ENCODE assay signal across 1 cellular context in the genomic region with DNA sequence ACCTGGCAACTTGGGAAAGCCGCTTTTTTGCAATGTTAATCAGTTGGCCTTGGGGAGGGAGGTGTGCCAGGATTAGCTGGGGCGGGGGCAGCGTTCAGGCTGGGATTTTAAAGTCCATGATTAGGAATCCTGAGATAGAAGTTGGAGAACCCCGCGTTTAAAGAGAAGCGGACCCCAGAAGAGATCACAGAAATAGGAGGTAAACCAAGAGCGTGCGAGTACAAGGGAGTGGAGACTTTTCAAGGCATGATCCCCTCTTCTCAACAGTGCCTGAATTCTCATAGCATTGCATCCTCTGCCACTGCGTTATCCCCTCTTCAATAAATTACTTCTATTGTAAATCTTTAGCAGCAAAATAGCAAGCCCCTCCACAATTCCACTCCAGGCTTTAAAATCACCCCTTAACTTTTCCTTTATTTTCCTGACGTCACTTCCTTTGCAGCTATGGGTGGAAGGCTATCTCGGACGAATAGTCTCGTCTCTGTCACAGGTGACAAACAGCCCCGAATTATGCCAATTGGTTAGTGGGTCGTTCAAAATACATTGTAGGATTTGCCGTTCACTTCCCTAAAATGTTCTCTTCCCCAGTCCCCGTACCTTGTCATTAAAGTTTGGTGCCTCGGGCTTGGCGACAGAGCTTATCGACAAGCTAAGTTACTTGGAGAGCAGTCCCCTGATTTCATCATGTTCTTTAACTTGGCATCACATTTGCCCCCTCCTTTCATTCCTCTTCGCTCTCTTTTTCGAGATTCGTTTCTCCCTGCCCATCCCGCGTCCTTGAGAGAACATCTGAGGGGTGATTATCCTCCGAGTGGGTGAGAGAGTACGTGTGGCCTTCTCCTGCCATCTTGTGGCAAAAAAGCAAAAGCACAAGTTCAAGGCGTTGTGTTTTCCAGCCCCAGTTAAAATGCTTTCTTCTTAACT.
TF ChIP-seq lines count a peak whose summit lies in the region.

No MANE protein-coding gene starts in this region.

TF ChIP-seq in HepG2, 621 proteins besides CTCF, POLR2A, EP300 and RAD21 (continued from another document and continues in another):
- TF ChIP-seq ATF4 (CRISPR knock-in tag; IDR thresholded peaks at IDR 0.05), result 0 out of 4 replicates have a peak, but pooled peaks of 1 of the 2 experiments have one; percentile 66
- peak; percentile 11; the same call in 1 of the 2 replicates for TF ChIP-seq MAX (IDR thresholded peaks at IDR 0.05)
- TF ChIP-seq ZMYM4 (CRISPR knock-in tag; IDR thresholded peaks at IDR 0.05), result 0 out of 2 replicates have a peak, but pooled peaks have one; percentile 9
- no peak for TF ChIP-seq MAFK (conservative IDR thresholded peaks at IDR 0.05 in 1 of 2, IDR thresholded peaks at IDR 0.05 in 1 of 2; ENCODE audit: low read length in 2 of 2)
- no peak; the same call in 1 of the 2 replicates for TF ChIP-seq NFKBIZ (CRISPR knock-in tag; IDR thresholded peaks at IDR 0.05)
- TF ChIP-seq ZNF543 (CRISPR knock-in tag; IDR thresholded peaks at IDR 0.05), result 0 out of 2 replicates have a peak, but pooled peaks have one; percentile 31
- no peak for TF ChIP-seq ZBTB46 (CRISPR knock-in tag; IDR thresholded peaks at IDR 0.05; ENCODE audit: borderline replicate concordance)
- peak; percentile 92 for TF ChIP-seq ZNF501 (CRISPR knock-in tag; IDR thresholded peaks at IDR 0.05)
- no peak for TF ChIP-seq SMYD3 (CRISPR knock-in tag; IDR thresholded peaks at IDR 0.05)
- TF ChIP-seq ZNF558 (CRISPR knock-in tag; IDR thresholded peaks at IDR 0.05; ENCODE audit: borderline replicate concordance), result 0 out of 2 replicates have a peak, but pooled peaks have one; percentile 24
- no peak for TF ChIP-seq YY1 (IDR thresholded peaks at IDR 0.05; ENCODE audit: insufficient read depth, insufficient replicate concordance, low read depth, low read length)
- TF ChIP-seq CERS6 (CRISPR knock-in tag; IDR thresholded peaks at IDR 0.05), result no peak
- 0 out of 2 replicates have a peak, but pooled peaks have one; percentile 71 for TF ChIP-seq SETDB1 (CRISPR knock-in tag; IDR thresholded peaks at IDR 0.05; ENCODE audit: borderline replicate concordance)
- TF ChIP-seq, protein P1, sequence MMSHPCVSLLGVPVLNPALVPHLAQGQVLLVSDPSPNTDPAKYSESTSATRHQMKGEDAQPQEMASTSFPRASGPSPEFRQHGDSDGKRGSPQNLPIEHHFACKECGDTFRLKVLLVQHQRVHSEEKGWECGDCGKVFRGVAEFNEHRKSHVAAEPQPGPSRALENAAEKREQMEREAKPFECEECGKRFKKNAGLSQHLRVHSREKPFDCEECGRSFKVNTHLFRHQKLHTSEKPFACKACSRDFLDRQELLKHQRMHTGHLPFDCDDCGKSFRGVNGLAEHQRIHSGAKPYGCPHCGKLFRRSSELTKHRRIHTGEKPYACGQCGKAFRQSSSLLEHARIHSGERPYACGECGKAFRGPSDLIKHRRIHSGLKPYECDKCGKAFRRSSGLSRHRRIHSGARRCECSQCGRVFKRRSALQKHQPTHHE (CRISPR knock-in tag; IDR thresholded peaks at IDR 0.05; ENCODE audit: borderline replicate concordance), result peak; percentile 64; the same call in 1 of the 2 replicates
- TF ChIP-seq ETV6 (CRISPR knock-in tag; conservative IDR thresholded peaks at IDR 0.05), result 0 out of 2 replicates have a peak, but pooled peaks have one; percentile 34
- TF ChIP-seq ZBTB26 (CRISPR knock-in tag; IDR thresholded peaks at IDR 0.05; ENCODE audit: borderline replicate concordance), result no peak
- TF ChIP-seq, protein P2, sequence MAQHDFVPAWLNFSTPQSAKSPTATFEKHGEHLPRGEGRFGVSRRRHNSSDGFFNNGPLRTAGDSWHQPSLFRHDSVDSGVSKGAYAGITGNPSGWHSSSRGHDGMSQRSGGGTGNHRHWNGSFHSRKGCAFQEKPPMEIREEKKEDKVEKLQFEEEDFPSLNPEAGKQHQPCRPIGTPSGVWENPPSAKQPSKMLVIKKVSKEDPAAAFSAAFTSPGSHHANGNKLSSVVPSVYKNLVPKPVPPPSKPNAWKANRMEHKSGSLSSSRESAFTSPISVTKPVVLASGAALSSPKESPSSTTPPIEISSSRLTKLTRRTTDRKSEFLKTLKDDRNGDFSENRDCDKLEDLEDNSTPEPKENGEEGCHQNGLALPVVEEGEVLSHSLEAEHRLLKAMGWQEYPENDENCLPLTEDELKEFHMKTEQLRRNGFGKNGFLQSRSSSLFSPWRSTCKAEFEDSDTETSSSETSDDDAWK (CRISPR knock-in tag; IDR thresholded peaks at IDR 0.05), result no peak
- TF ChIP-seq ZFP36L1 (CRISPR knock-in tag; IDR thresholded peaks at IDR 0.05), result 0 out of 2 replicates have a peak, but pooled peaks have one; percentile 63
- TF ChIP-seq SP5 (CRISPR knock-in tag; IDR thresholded peaks at IDR 0.05; ENCODE audit: borderline replicate concordance, low read depth), result no peak
- no peak; the same call in 1 of the 2 replicates for TF ChIP-seq FOXC1 (CRISPR knock-in tag; IDR thresholded peaks at IDR 0.05; ENCODE audit: borderline replicate concordance)
- TF ChIP-seq SIX4 (CRISPR knock-in tag; IDR thresholded peaks at IDR 0.05), result no peak
- TF ChIP-seq HDAC2 (CRISPR knock-in tag; IDR thresholded peaks at IDR 0.05), result no peak
- 0 out of 2 replicates have a peak, but pooled peaks have one; percentile 29 for TF ChIP-seq ZNF614 (CRISPR knock-in tag; IDR thresholded peaks at IDR 0.05; ENCODE audit: borderline replicate concordance)
- 0 out of 2 replicates have a peak, but pooled peaks have one; percentile 21 for TF ChIP-seq BHLHE40 (IDR thresholded peaks at IDR 0.05; ENCODE audit: low read length)
- TF ChIP-seq TAF1 (CRISPR knock-in tag; IDR thresholded peaks at IDR 0.05), result no peak
- TF ChIP-seq ZNF569 (CRISPR knock-in tag; IDR thresholded peaks at IDR 0.05; ENCODE audit: borderline replicate concordance), result peak; percentile 73; the same call in 1 of the 2 replicates
- no peak; the same call in 1 of the 2 replicates for TF ChIP-seq TRAFD1 (CRISPR knock-in tag; IDR thresholded peaks at IDR 0.05; ENCODE audit: borderline replicate concordance)
- TF ChIP-seq ZFYVE20 (CRISPR knock-in tag; IDR thresholded peaks at IDR 0.05; ENCODE audit: borderline replicate concordance, low read depth), result no peak
- no peak for TF ChIP-seq ZSCAN5A (CRISPR knock-in tag; IDR thresholded peaks at IDR 0.05; ENCODE audit: borderline replicate concordance)
- TF ChIP-seq KMT2A (CRISPR knock-in tag; IDR thresholded peaks at IDR 0.05), result peak; percentile 24
- no peak for TF ChIP-seq ZNF441 (CRISPR knock-in tag; IDR thresholded peaks at IDR 0.05; ENCODE audit: borderline replicate concordance)
- no peak for TF ChIP-seq ZFP90 (CRISPR knock-in tag; IDR thresholded peaks at IDR 0.05; ENCODE audit: borderline replicate concordance)
- TF ChIP-seq, protein P3, sequence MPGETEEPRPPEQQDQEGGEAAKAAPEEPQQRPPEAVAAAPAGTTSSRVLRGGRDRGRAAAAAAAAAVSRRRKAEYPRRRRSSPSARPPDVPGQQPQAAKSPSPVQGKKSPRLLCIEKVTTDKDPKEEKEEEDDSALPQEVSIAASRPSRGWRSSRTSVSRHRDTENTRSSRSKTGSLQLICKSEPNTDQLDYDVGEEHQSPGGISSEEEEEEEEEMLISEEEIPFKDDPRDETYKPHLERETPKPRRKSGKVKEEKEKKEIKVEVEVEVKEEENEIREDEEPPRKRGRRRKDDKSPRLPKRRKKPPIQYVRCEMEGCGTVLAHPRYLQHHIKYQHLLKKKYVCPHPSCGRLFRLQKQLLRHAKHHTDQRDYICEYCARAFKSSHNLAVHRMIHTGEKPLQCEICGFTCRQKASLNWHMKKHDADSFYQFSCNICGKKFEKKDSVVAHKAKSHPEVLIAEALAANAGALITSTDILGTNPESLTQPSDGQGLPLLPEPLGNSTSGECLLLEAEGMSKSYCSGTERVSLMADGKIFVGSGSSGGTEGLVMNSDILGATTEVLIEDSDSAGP (CRISPR knock-in tag; IDR thresholded peaks at IDR 0.05; ENCODE audit: borderline replicate concordance), result peak; percentile 70
- TF ChIP-seq ASH2L (IDR thresholded peaks at IDR 0.05; ENCODE audit: insufficient read length, low read depth, low read length), result peak; percentile 85
- TF ChIP-seq NFIB (CRISPR knock-in tag; IDR thresholded peaks at IDR 0.05; ENCODE audit: borderline replicate concordance), result no peak
- 0 out of 2 replicates have a peak, but pooled peaks have one; percentile 42 for TF ChIP-seq HOXA5 (CRISPR knock-in tag; IDR thresholded peaks at IDR 0.05)
- TF ChIP-seq NFE2 (CRISPR knock-in tag; IDR thresholded peaks at IDR 0.05), result no peak
- TF ChIP-seq RXRB (CRISPR knock-in tag; IDR thresholded peaks at IDR 0.05; ENCODE audit: borderline replicate concordance), result peak; percentile 14; the same call in 1 of the 2 replicates
- TF ChIP-seq DBP (CRISPR knock-in tag; IDR thresholded peaks at IDR 0.05; ENCODE audit: not compliant biosample characterization), result no peak
- TF ChIP-seq ATF7 (IDR thresholded peaks at IDR 0.05), result peak; percentile 90
- no peak for TF ChIP-seq ATF7 (CRISPR knock-in tag; IDR thresholded peaks at IDR 0.05)
- TF ChIP-seq ZNF850 (CRISPR knock-in tag; conservative IDR thresholded peaks at IDR 0.05), result no peak
